In the genomic region with DNA sequence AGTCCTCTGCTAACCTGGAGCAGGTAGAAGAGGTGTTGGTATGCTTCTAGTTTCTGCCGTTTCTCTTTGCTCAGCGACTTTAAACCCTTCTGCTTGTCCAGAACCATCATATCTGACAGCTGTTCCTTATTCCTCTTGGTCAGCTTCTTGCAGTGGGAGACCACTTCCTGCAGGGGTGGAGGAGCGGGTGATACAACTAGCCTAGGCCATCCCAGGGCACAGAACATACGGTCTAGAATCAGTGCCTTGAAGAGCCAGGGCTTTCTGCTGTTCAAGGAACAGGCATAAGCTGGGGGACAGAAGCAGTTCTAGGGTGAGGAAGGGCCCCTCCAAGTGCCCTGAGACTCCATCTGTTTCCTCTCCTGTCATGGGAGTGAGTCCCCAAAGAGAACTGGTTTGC, we compare ENCODE assay signal across 17 cellular contexts. TPM values are rescaled to one million over a fixed set of nuclear protein-coding genes. Genes with fewer than 3 reads are reported as not detected.
DNase-seq lines count a peak whose midpoint lies in the region; ATAC-seq and TF ChIP-seq lines count a peak whose summit lies in the region.
"Had no signal": no experiment of that assay in that cellular context is flagged by ENCODE, and none has a peak within 500 bp of the region (broad histone marks: within the 10 kb centered on the region; RNA-seq: fewer than 3 reads in every experiment).

No MANE protein-coding gene starts in this region.

- TF ChIP-seq EP300 in sigmoid colon (IDR thresholded peaks at IDR 0.05) = no peak

- TF ChIP-seq CTCF in left ventricle myocardium inferior (IDR thresholded peaks at IDR 0.05; ENCODE audit: borderline replicate concordance) (no peak), neural crest cell (conservative IDR thresholded peaks at IDR 0.05) (no peak), sigmoid colon (IDR thresholded peaks at IDR 0.05) (no peak)

- H3K4me1 ChIP-seq in left ventricle myocardium inferior = no peaks in the 10 kb centered on the region
- H3K4me1 ChIP-seq in sigmoid colon = no peaks in the 10 kb centered on the region
- H3K4me1 ChIP-seq: A549, BE2C had no signal

- H3K4me3 Mint-ChIP-seq in neural crest cell = no peak overlapping the region
- H3K4me3 Mint-ChIP-seq: CD8-positive, alpha-beta T cell; GM23338 had no signal

- 83 to 91% methylated on average over 4 of the region's 4 CpGs for WGBS in sigmoid colon, 2 donors

- peak overlapping the region; percentile 66 for H3K27ac Mint-ChIP-seq in neural crest cell (ENCODE audit: unreplicated experiment)
- H3K27ac Mint-ChIP-seq: CD8-positive, alpha-beta T cell; GM23338 had no signal

- TF ChIP-seq POLR2A in sigmoid colon (IDR thresholded peaks at IDR 0.05) = no peak

- ATAC-seq in left cardiac atrium = peak; percentile 31 to 66
- ATAC-seq: A549; CD8-positive, alpha-beta T cell; GM23338 had no signal

- H3K36me3 Mint-ChIP-seq in neural crest cell (ENCODE audit: low read depth) = peaks cover 23% of the 10 kb centered on the region
- H3K36me3 Mint-ChIP-seq: CD8-positive, alpha-beta T cell had no signal

- intact Hi-C loops in left cardiac atrium (cut with DNase I) (loop anchor here in 1 of 2 donors (10.0 kb wide), 1 partner anchor 155 kb away; no protein-coding TSS in a partner anchor), left ventricle myocardium inferior (cut with micrococcal nuclease) (no loop called here), sigmoid colon (cut with DNase I) (loop anchor here (10.0 kb wide), 1 partner anchor 155 kb away; no protein-coding TSS in a partner anchor)

- H3K27me3 ChIP-seq in left ventricle myocardium inferior (ENCODE audit: low read depth) (no peaks in the 10 kb centered on the region), sigmoid colon (no peaks in the 10 kb centered on the region)
- H3K27me3 ChIP-seq: BE2C had no signal

- no peaks in the 10 kb centered on the region for H3K4me1 Mint-ChIP-seq in neural crest cell

- no peaks in the 10 kb centered on the region for H3K9me3 ChIP-seq in left ventricle myocardium inferior (replicated peaks)
- H3K9me3 ChIP-seq in sigmoid colon = no peaks in the 10 kb centered on the region
- H3K9me3 ChIP-seq: A549, BE2C, Caco-2 had no signal

- H3K9me3 Mint-ChIP-seq in neural crest cell = no peaks in the 10 kb centered on the region
- H3K9me3 Mint-ChIP-seq: CD8-positive, alpha-beta T cell; GM23338 had no signal

- H3K4me3 ChIP-seq in left ventricle myocardium inferior (no peak overlapping the region), sigmoid colon (no peak overlapping the region)
- H3K4me3 ChIP-seq: A549, GM23338 had no signal

- H3K27ac ChIP-seq in left ventricle myocardium inferior (replicated peaks) = no peak overlapping the region
- no peak overlapping the region for H3K27ac ChIP-seq in sigmoid colon
- H3K27ac ChIP-seq: A549, C4-2B had no signal

- no peaks in the 10 kb centered on the region for H3K27me3 Mint-ChIP-seq in neural crest cell (ENCODE audit: low read depth)

- no peak for DNase-seq in left cardiac atrium
- DNase-seq in left ventricle myocardium inferior = no peak
- DNase-seq in MV-4-11 (lab: John Stamatoyannopoulos, UW) = peak; percentile 6
- DNase-seq in neural crest cell (ENCODE audit: low read depth, low spot score) = no peak
- DNase-seq in sigmoid colon = no peak
- DNase-seq in activated CD4-positive, alpha-beta T cell treated with anti-CD3 and anti-CD28 coated beads for 1 hour = no peak
- DNase-seq: BE2C; Caco-2; CD8-positive, alpha-beta T cell; DND-41; GDM1; H7 had no signal

- H3K36me3 ChIP-seq in left ventricle myocardium inferior (no peaks in the 10 kb centered on the region), sigmoid colon (no peaks in the 10 kb centered on the region)

RNA-seq across cellular contexts. Expression of gene IQGAP3, which starts 32.5 kb away (rescaled TPM):
- under 1 TPM; 0.26 to 0.94 TPM for total RNA-seq in left cardiac atrium
- total RNA-seq in left ventricle myocardium inferior = 0.36 TPM
- 43.1 and 43.5 TPM in 2 replicates for total RNA-seq in neural crest cell
- total RNA-seq in sigmoid colon = under 1 TPM in 3 of 4 donors, not detected in 1; 0.55 to 0.81 (median 0.71) TPM
- 10 to 100 TPM in 1 of 3 donors, under 1 TPM in 2; 0.60 to 11.2 (median 0.92) TPM for polyA plus RNA-seq in sigmoid colon

RNA-seq across cellular contexts. Expression of gene MEF2D, which starts 39.2 kb away (rescaled TPM):
- total RNA-seq in left cardiac atrium (10 to 100 TPM; 69.0 to 81.7 TPM), left ventricle myocardium inferior (96.8 TPM), neural crest cell (12.2 and 17.3 TPM in 2 replicates), sigmoid colon (10 to 100 TPM; 39.8 to 61.6 (median 53.2) TPM)
- 10 to 100 TPM; 13.2 to 31.2 (median 22.9) TPM for polyA plus RNA-seq in sigmoid colon

RNA-seq across cellular contexts. Expression of gene TTC24, which starts 39.7 kb away (rescaled TPM):
- total RNA-seq in left cardiac atrium (not detected), left ventricle myocardium inferior (not detected), neural crest cell (not detected in 2 replicates), sigmoid colon (not detected)
- 1 to 10 TPM in 1 of 3 donors, not detected in 2; 2.6 TPM for polyA plus RNA-seq in sigmoid colon
- total RNA-seq: Caco-2, GM23338, HT-29 had no signal
- polyA plus RNA-seq: A549, AG04450, GM23338 had no signal

RNA-seq across cellular contexts. Expression of gene NAXE, which starts 51.8 kb away (rescaled TPM):
- total RNA-seq in left cardiac atrium (10 to 100 TPM; 91.6 to 95.0 TPM), left ventricle myocardium inferior (102 TPM), neural crest cell (76.5 and 80.6 TPM in 2 replicates), sigmoid colon (100 to 1,000 TPM in 1 of 4 donors, 10 to 100 TPM in 3; 59.3 to 113 (median 67.2) TPM)
- polyA plus RNA-seq in sigmoid colon = 10 to 100 TPM; 80.8 to 91.6 (median 84.1) TPM

Comparison
In these comparisons a context has a peak if more than half of its experiments do, and no peak if none do; other contexts are left out.
1. RNA of gene IQGAP3, which starts 32.5 kb away (total RNA-seq): 43.1 to 43.5 TPM in neural crest cell; 0.26 to 0.94 TPM in left cardiac atrium, 0.55 to 0.81 TPM in sigmoid colon and 0.36 TPM in left ventricle myocardium inferior (single experiment); every median in the first group is over 10 times any median in the second.